Comparison of ENCODE assay signal across 11 cellular contexts in genomic region chr4:134024251-134024650, GRCh38.
A peak's percentile ranks its signal among the peaks of the same experiment; 100 is the strongest.
DNase-seq lines count a peak whose midpoint lies in the region; ATAC-seq and TF ChIP-seq lines count a peak whose summit lies in the region.
"Had no signal": no experiment of that assay in that cellular context is flagged by ENCODE, and none has a peak within 500 bp of the region (broad histone marks: within the 10 kb centered on the region; RNA-seq: fewer than 3 reads in every experiment).

No MANE protein-coding gene starts in this region.

- no peak overlapping the region for H2BK15ac ChIP-seq in mesenchymal stem cell (ENCODE audit: low read depth, poor library complexity, severe bottlenecking)

- H3K4me2 ChIP-seq in mesenchymal stem cell (ENCODE audit: low read length, poor library complexity, severe bottlenecking) = no peak overlapping the region

- no peak overlapping the region for H2BK120ac ChIP-seq in mesenchymal stem cell (ENCODE audit: low read depth, low read length)

- DNase-seq in LoVo (ENCODE audit: low spot score) (peak; percentile 20), astrocyte of the cerebellum (ENCODE audit: low read depth) (peak; percentile 1), mesenchymal stem cell (peak; percentile 9), GM19238 (ENCODE audit: insufficient read length, low spot score) (no peak), GDM1 (lab: John Stamatoyannopoulos, UW) (no peak), right cardiac atrium (no peak)
- DNase-seq: central memory CD4-positive, alpha-beta T cell; left cardiac atrium; NCI-H1694 had no signal

- H3K4me3 ChIP-seq in astrocyte of the cerebellum (ENCODE audit: low read depth, low read length) (no peak overlapping the region), mesenchymal stem cell (ENCODE audit: insufficient read depth in 1 of 2, low read depth in 1 of 2, low read length in 2 of 2) (no peak overlapping the region), right cardiac atrium (ENCODE audit: low read length) (no peak overlapping the region)
- H3K4me3 ChIP-seq: thoracic aorta had no signal

- in situ Hi-C loops in astrocyte of the cerebellum (cut with HindIII; ENCODE audit: low sequenced_read_pairs) = no loop called here

- H3K4me1 ChIP-seq in mesenchymal stem cell (ENCODE audit: control insufficient read depth, insufficient read depth, low read depth, low read length) = no peaks in the 10 kb centered on the region
- H3K4me1 ChIP-seq in right cardiac atrium (ENCODE audit: control insufficient read depth, insufficient read depth, low read length) = no peaks in the 10 kb centered on the region

- H3K27me3 ChIP-seq in mesenchymal stem cell (ENCODE audit: control insufficient read depth in 1 of 2, insufficient read depth in 1 of 2, low read length in 2 of 2) = no peaks in the 10 kb centered on the region
- H3K27me3 ChIP-seq in right cardiac atrium (ENCODE audit: control insufficient read depth, insufficient read depth) = no peaks in the 10 kb centered on the region

- no peak overlapping the region for H2AFZ ChIP-seq in mesenchymal stem cell (ENCODE audit: low read depth, low read length)

- ATAC-seq in right cardiac atrium = no peak
- ATAC-seq: left cardiac atrium had no signal

- H3K4ac ChIP-seq in mesenchymal stem cell (ENCODE audit: low read depth in 1 of 2, low read length in 2 of 2) = no peak overlapping the region

- no peak overlapping the region for H3K14ac ChIP-seq in mesenchymal stem cell (ENCODE audit: low read length in 2 of 2)

- no peak overlapping the region for H4K91ac ChIP-seq in mesenchymal stem cell (ENCODE audit: low read length)

- no peak overlapping the region for H3K9ac ChIP-seq in mesenchymal stem cell (ENCODE audit: low read length)

- no peak overlapping the region for H3K27ac ChIP-seq in mesenchymal stem cell (ENCODE audit: low read length, poor library complexity, severe bottlenecking)
- no peak overlapping the region for H3K27ac ChIP-seq in right cardiac atrium (ENCODE audit: low read length)
- H3K27ac ChIP-seq: thoracic aorta had no signal

- WGBS in mesenchymal stem cell = 40% methylated on average over 1 of the region's 2 CpGs
- WGBS in right cardiac atrium = 89% methylated on average over 2 of the region's 2 CpGs

- no peaks in the 10 kb centered on the region for H3K36me3 ChIP-seq in mesenchymal stem cell (ENCODE audit: control insufficient read depth in 1 of 2, insufficient read depth in 2 of 2, low read depth in 1 of 2, low read length in 2 of 2)
- H3K36me3 ChIP-seq: thoracic aorta had no signal

- H3K23ac ChIP-seq in mesenchymal stem cell (ENCODE audit: low read length in 2 of 2) = no peak overlapping the region

- H3K18ac ChIP-seq in mesenchymal stem cell (ENCODE audit: low read depth in 1 of 2, low read length in 2 of 2) = no peak overlapping the region

- H2BK12ac ChIP-seq in mesenchymal stem cell (ENCODE audit: low read length in 2 of 2) = no peak overlapping the region

- H4K8ac ChIP-seq in mesenchymal stem cell (ENCODE audit: low read length) = no peak overlapping the region

- no peak overlapping the region for H2BK5ac ChIP-seq in mesenchymal stem cell (ENCODE audit: low read depth, low read length, poor library complexity, severe bottlenecking)

- TF ChIP-seq CTCF in GM12872 (IDR thresholded peaks at IDR 0.05; ENCODE audit: insufficient read depth, low read depth, low read length) (0 out of 3 replicates have a peak, but pooled peaks have one; percentile 17), astrocyte of the cerebellum (IDR thresholded peaks at IDR 0.05; ENCODE audit: low read depth, low read length, missing control alignments) (peak; percentile 37)

- intact Hi-C loops in right cardiac atrium (cut with DNase I) = no loop called here

- no peak overlapping the region for H2AK5ac ChIP-seq in mesenchymal stem cell (ENCODE audit: low read length, severe bottlenecking)

- H3K9me3 ChIP-seq in mesenchymal stem cell (ENCODE audit: control insufficient read depth, low read length) (no peaks in the 10 kb centered on the region), right cardiac atrium (ENCODE audit: control insufficient read depth, low read length) (no peaks in the 10 kb centered on the region)
- H3K9me3 ChIP-seq: thoracic aorta had no signal

- no peaks in the 10 kb centered on the region for H3K79me1 ChIP-seq in mesenchymal stem cell (replicated peaks; ENCODE audit: low read length, poor library complexity, severe bottlenecking)

Comparison
In these comparisons a context has a peak if more than half of its experiments do, and no peak if none do; other contexts are left out.
1. DNase-seq: peak in LoVo (single experiment), astrocyte of the cerebellum (single experiment) and mesenchymal stem cell (single experiment); none in GM19238 (single experiment), GDM1 (single experiment) and right cardiac atrium (0 of 3).